Comparison of ENCODE assay signal across 31 cellular contexts in genomic region chr5:65462139-65462705, GRCh38.
"Had no signal": no experiment of that assay in that cellular context is flagged by ENCODE, and none has a peak within 500 bp of the region (broad histone marks: within the 10 kb centered on the region; RNA-seq: fewer than 3 reads in every experiment).

No MANE protein-coding gene starts in this region.

- H3K9me3 ChIP-seq: SJSA1, SK-N-SH had no signal

- H3K9ac ChIP-seq: SK-N-SH had no signal

- H3K27ac Mint-ChIP-seq: activated B cell treated with CpG ODN at 0.5 μM for 24 hours; activated CD4-positive, alpha-beta memory T cell treated with anti-CD3 and anti-CD28 coated beads for 36 hours; activated naive CD8-positive, alpha-beta T cell treated with anti-CD3 and anti-CD28 coated beads for 36 hours; T-helper 1 cell treated with Interleukin-12 subunit alpha and Interleukin-12 subunit beta and Interleukin-4 antibody, amounts not matched to agents 30 μg/mL and 1 μg/mL, for 36 hours had no signal

- H3K36me3 Mint-ChIP-seq: activated CD4-positive, alpha-beta memory T cell treated with anti-CD3 and anti-CD28 coated beads for 36 hours; activated naive CD8-positive, alpha-beta T cell treated with anti-CD3 and anti-CD28 coated beads for 36 hours had no signal

- H3K36me3 ChIP-seq: SJSA1 had no signal

- H3K27ac ChIP-seq: brain microvascular endothelial cell, SJSA1, VCaP had no signal

- H3K9me3 Mint-ChIP-seq: activated B cell treated with CpG ODN at 0.5 μM for 24 hours; activated CD4-positive, alpha-beta memory T cell treated with anti-CD3 and anti-CD28 coated beads for 36 hours; activated naive CD8-positive, alpha-beta T cell treated with anti-CD3 and anti-CD28 coated beads for 36 hours; activated T-cell treated with anti-CD3 and anti-CD28 coated beads, Interleukin-2, amount 50 U/mL, for 4 hours; T-helper 1 cell treated with Interleukin-12 subunit alpha and Interleukin-12 subunit beta and Interleukin-4 antibody, amounts not matched to agents 30 μg/mL and 1 μg/mL, for 36 hours had no signal

- H3K4me3 Mint-ChIP-seq: activated B cell treated with CpG ODN at 0.5 μM for 24 hours; activated CD4-positive, alpha-beta memory T cell treated with anti-CD3 and anti-CD28 coated beads for 36 hours; activated naive CD8-positive, alpha-beta T cell treated with anti-CD3 and anti-CD28 coated beads for 36 hours; activated T-cell treated with anti-CD3 and anti-CD28 coated beads, Interleukin-2, amount 50 U/mL, for 4 hours; T-helper 1 cell treated with Interleukin-12 subunit alpha and Interleukin-12 subunit beta and Interleukin-4 antibody, amounts not matched to agents 30 μg/mL and 1 μg/mL, for 36 hours had no signal

- H3K27me3 Mint-ChIP-seq: activated B cell treated with CpG ODN at 0.5 μM for 24 hours; activated CD4-positive, alpha-beta memory T cell treated with anti-CD3 and anti-CD28 coated beads for 36 hours; activated naive CD8-positive, alpha-beta T cell treated with anti-CD3 and anti-CD28 coated beads for 36 hours had no signal

- DNase-seq: activated B cell treated with CpG ODN at 0.5 μM for 24 hours; activated CD4-positive, alpha-beta memory T cell treated with anti-CD3 and anti-CD28 coated beads for 36 hours; activated CD4-positive, alpha-beta T cell treated with anti-CD3 and anti-CD28 coated beads for 4 hours; activated CD4-positive, alpha-beta T cell treated with anti-CD3 and anti-CD28 coated beads, Interleukin-2, amount 50 U/mL, for 1 hour; activated CD4-positive, CD25-positive, alpha-beta regulatory T cell treated with anti-CD3 and anti-CD28 coated beads, Interleukin-2, amount 50 U/mL, for 72 hours; activated CD8-positive, alpha-beta memory T cell treated with anti-CD3 and anti-CD28 coated beads, Interleukin-2, amount 50 U/mL, for 4 hours; activated effector memory CD4-positive, alpha-beta T cell treated with Interleukin-2 at 50 U/mL for 16 hours; activated naive CD4-positive, alpha-beta T cell; activated naive CD4-positive, alpha-beta T cell treated with anti-CD3 and anti-CD28 coated beads, Interleukin-2, amount 50 U/mL, for 16 hours; activated naive CD8-positive, alpha-beta T cell treated with anti-CD3 and anti-CD28 coated beads for 36 hours; activated T-cell treated with anti-CD3 and anti-CD28 coated beads for 4 hours; activated T-cell treated with anti-CD3 and anti-CD28 coated beads, Interleukin-2, amount 50 U/mL, for 4 hours; amniotic stem cell; aorta; brain microvascular endothelial cell; central memory CD4-positive, alpha-beta T cell; NCI-H1105; NCI-H1436; NCI-H1694; NCI-H1930; NCI-H2081 treated with DMSO at 0.1 percent for 48 hours; NCI-H226; NCI-H446 treated with DMSO at 0.1 percent for 48 hours; NCI-H524; RPMI8226; SHP77 treated with DMSO at 0.1 percent for 48 hours; SK-N-SH had no signal

- H3K4me3 ChIP-seq: SJSA1 had no signal

- H3K4me1 Mint-ChIP-seq: activated B cell treated with CpG ODN at 0.5 μM for 24 hours; activated naive CD8-positive, alpha-beta T cell treated with anti-CD3 and anti-CD28 coated beads for 36 hours had no signal

- H3K27me3 ChIP-seq: brain microvascular endothelial cell, SJSA1 had no signal

- H3K4me2 ChIP-seq: SK-N-SH had no signal

- ATAC-seq: activated T-cell treated with anti-CD3 and anti-CD28 coated beads, Interleukin-2, amount 50 U/mL, for 4 hours; Panc1 had no signal
